ENCODE assay signal across 1 cellular context in the genomic region with DNA sequence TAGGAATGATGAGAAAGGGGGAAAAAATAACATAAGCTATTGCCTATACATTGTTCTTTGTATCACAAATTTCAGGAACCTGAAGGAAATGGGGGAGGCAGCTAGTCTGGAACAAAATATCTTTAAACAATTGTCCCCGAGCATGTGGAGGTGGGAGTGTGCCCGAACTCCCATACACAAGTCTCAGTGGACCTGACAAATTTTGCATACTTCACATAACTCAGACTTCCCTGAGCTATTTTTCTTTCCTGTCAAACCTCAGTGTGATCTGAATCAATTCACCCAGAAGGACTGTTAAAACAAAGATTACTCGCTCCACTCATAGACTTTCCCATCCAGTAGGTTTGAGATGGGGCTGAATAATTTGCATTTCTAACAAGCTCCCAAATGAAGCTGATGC.
TF ChIP-seq lines count a peak whose summit lies in the region.

No MANE protein-coding gene starts in this region.

TF ChIP-seq in endothelial cell of umbilical vein, 7 proteins besides CTCF, POLR2A, EP300 and RAD21:
- TF ChIP-seq EZH2 (IDR thresholded peaks at IDR 0.05; ENCODE audit: borderline replicate concordance, low read depth, low read length, severe bottlenecking) (no peak), POLR2AphosphoS5 (IDR thresholded peaks at IDR 0.05; ENCODE audit: insufficient read depth, low read depth, low read length) (no peak), JUN (IDR thresholded peaks at IDR 0.05; ENCODE audit: borderline replicate concordance, insufficient read depth, insufficient read length, low read depth) (no peak), MYC (IDR thresholded peaks at IDR 0.05; ENCODE audit: low read depth, low read length) (no peak), GATA2 (IDR thresholded peaks at IDR 0.05; ENCODE audit: insufficient read depth, insufficient read length, low read depth, low read length) (no peak), FOS (IDR thresholded peaks at IDR 0.05; ENCODE audit: borderline replicate concordance, insufficient read depth, low read length) (no peak)
- TF ChIP-seq, protein P1, sequence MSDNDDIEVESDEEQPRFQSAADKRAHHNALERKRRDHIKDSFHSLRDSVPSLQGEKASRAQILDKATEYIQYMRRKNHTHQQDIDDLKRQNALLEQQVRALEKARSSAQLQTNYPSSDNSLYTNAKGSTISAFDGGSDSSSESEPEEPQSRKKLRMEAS (IDR thresholded peaks at IDR 0.05; ENCODE audit: insufficient read depth, insufficient read length): no peak
